22 cellular contexts compared by ENCODE assay signal in the genomic region with DNA sequence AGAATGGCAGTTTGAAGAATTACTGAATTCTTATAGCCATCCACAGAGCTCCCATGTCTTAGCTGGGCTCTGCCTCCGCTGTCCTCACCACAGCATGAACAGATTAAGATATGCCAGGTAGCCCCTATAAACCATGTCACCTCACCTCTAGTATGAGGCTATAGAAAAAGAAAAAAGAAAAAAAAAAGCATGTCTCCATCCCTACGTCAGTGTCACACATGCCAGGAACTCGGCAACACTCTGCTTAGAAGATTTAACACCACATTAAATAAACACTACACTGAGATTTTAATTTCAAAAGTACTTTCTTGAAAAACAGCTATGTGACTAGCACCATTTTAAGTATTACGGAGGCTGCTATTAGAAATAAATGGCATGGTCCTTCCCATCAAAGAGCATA.
"Had no signal": no experiment of that assay in that cellular context is flagged by ENCODE, and none has a peak within 500 bp of the region (broad histone marks: within the 10 kb centered on the region; RNA-seq: fewer than 3 reads in every experiment).

No MANE protein-coding gene starts in this region.

- H3K9me3 ChIP-seq: gastrocnemius medialis, mucosa of descending colon, pancreas, right lobe of liver, tibial artery, upper lobe of left lung, vagina had no signal

- H3K4me1 ChIP-seq: gastrocnemius medialis, pancreas, right lobe of liver, spleen, tibial artery, upper lobe of left lung, vagina had no signal

- FAIRE-seq: colon, kidney, pancreas had no signal

- DNase-seq: cerebellar nuclear complex; effector memory CD8-positive, alpha-beta T cell; gastrocnemius medialis; glutamatergic neuron; kidney; left colon; mammary epithelial cell; mucosa of descending colon; naive thymus-derived CD8-positive, alpha-beta T cell; occipital lobe; pancreas; right lobe of liver; spleen; stimulated activated CD4-positive, alpha-beta T cell treated with anti-CD3 and anti-CD28 coated beads, Interleukin-15, amount 100 ng/mL, for 24 hours; stimulated activated CD4-positive, alpha-beta T cell treated with anti-CD3 and anti-CD28 coated beads, Interleukin-1b, Interleukin-23, amount 100 ng/mL, for 48 hours; stimulated activated CD4-positive, alpha-beta T cell treated with anti-CD3 and anti-CD28 coated beads, Interleukin-4, amount 100 ng/mL, for 24 hours; tibial artery; upper lobe of left lung had no signal

- H3K27ac ChIP-seq: epithelial cell of prostate, gastrocnemius medialis, pancreas, right lobe of liver, spleen, tibial artery, upper lobe of left lung, vagina had no signal

- H3K36me3 ChIP-seq: gastrocnemius medialis, pancreas, right lobe of liver, spleen, tibial artery, upper lobe of left lung, vagina had no signal

- H3K27me3 ChIP-seq: gastrocnemius medialis, pancreas, right lobe of liver, spleen, tibial artery, upper lobe of left lung, vagina had no signal

- ATAC-seq: effector memory CD8-positive, alpha-beta T cell; gastrocnemius medialis; naive thymus-derived CD8-positive, alpha-beta T cell; stimulated activated memory B cell treated with anti-CD40 and anti-IgM and Interleukin-4, amounts not matched to agents 10 μg/mL and 1 μg/mL and 100 μg/mL, for 72 hours had no signal

- H3K4me3 ChIP-seq: gastrocnemius medialis, mucosa of descending colon, pancreas, right lobe of liver, spleen, tibial artery, upper lobe of left lung, vagina had no signal
